ENCODE assay signal across 8 cellular contexts in genomic region chr5:72138943-72139467, GRCh38. TPM values are rescaled to one million over a fixed set of nuclear protein-coding genes. Genes with fewer than 3 reads are reported as not detected.
A peak's percentile ranks its signal among the peaks of the same experiment; 100 is the strongest.
DNase-seq lines count a peak whose midpoint lies in the region; ATAC-seq and TF ChIP-seq lines count a peak whose summit lies in the region.

No MANE protein-coding gene starts in this region.

- no peaks in the 10 kb centered on the region for H3K4me1 Mint-ChIP-seq in CD14-positive monocyte

- no peaks in the 10 kb centered on the region for H3K9me3 Mint-ChIP-seq in CD14-positive monocyte

- no peak for DNase-seq in Right ventricle myocardium inferior (ENCODE audit: missing footprints)
- DNase-seq in cardiac septum (ENCODE audit: low spot score) = no peak
- DNase-seq in foreskin melanocyte = peak; percentile 85
- DNase-seq in aorta = no peak
- DNase-seq in CD14-positive monocyte (ENCODE audit: low spot score) = no peak
- DNase-seq in right lobe of liver = no peak
- DNase-seq in mucosa of gallbladder (ENCODE audit: low spot score) = no peak

- peaks cover 15 to 37% (median 25%) of the 10 kb centered on the region in 3 donors for H3K27me3 Mint-ChIP-seq in CD14-positive monocyte (ENCODE audit: low read depth in 3 of 3)

- TF ChIP-seq CTCF in CD14-positive monocyte (IDR thresholded peaks at IDR 0.05) (no peak), right lobe of liver (IDR thresholded peaks at IDR 0.05) (no peak)

- no peak for TF ChIP-seq POLR2A in right lobe of liver (IDR thresholded peaks at IDR 0.05)

- H3K27me3 ChIP-seq in aorta (ENCODE audit: control insufficient read depth in 1 of 2, insufficient read depth in 2 of 2, low read length in 1 of 2) (no peaks in the 10 kb centered on the region), right lobe of liver (no peaks in the 10 kb centered on the region)

- H3K9me3 ChIP-seq in aorta (ENCODE audit: control insufficient read depth, low read length) (no peaks in the 10 kb centered on the region), right lobe of liver (no peaks in the 10 kb centered on the region)

- H3K4me1 ChIP-seq in aorta (ENCODE audit: control insufficient read depth in 1 of 2, insufficient read depth in 2 of 2, low read length in 2 of 2) = peaks cover 7 to 28% of the 10 kb centered on the region in 2 donors
- no peaks in the 10 kb centered on the region for H3K4me1 ChIP-seq in right lobe of liver

- no peak overlapping the region for H3K4me3 ChIP-seq in aorta (ENCODE audit: low read length in 2 of 2)
- no peak overlapping the region for H3K4me3 ChIP-seq in right lobe of liver

- H3K27ac Mint-ChIP-seq in CD14-positive monocyte = no peak overlapping the region

- WGBS in aorta, 2 donors = 2% methylated on average over 7 of the region's 7 CpGs
- 42% methylated on average over 6 of the region's 7 CpGs for WGBS in right lobe of liver (ENCODE audit: insufficient coverage, low coverage, low lambda C conversion rate, missing lambda C conversion rate)

- H3K4me3 Mint-ChIP-seq in CD14-positive monocyte = no peak overlapping the region

- peak; percentile 34 for ATAC-seq in Right ventricle myocardium inferior
- ATAC-seq in SK-N-SH treated with all-trans-retinoic acid at 6 μM for 48 hours = peak; percentile 58
- peak; percentile 14 for ATAC-seq in aorta (ENCODE audit: low FRiP score)
- no peak for ATAC-seq in right lobe of liver

- H3K27ac ChIP-seq in aorta (ENCODE audit: low read depth in 1 of 2, low read length in 2 of 2) (peak overlapping the region; percentile 99 to 100), right lobe of liver (no peak overlapping the region)

- H3K36me3 ChIP-seq in aorta (ENCODE audit: control insufficient read depth in 1 of 2, insufficient read depth in 2 of 2, low read length in 1 of 2) (no peaks in the 10 kb centered on the region), right lobe of liver (no peaks in the 10 kb centered on the region)

- intact Hi-C loops in Right ventricle myocardium inferior (cut with DNase I) = loop anchor here (1.0 to 5.0 kb wide), 2 partner anchors 128 to 168 kb away; no protein-coding TSS in a partner anchor
- intact Hi-C loops in cardiac septum (cut with DNase I) = no loop called here
- intact Hi-C loops in aorta (cut with DNase I) = no loop called here
- intact Hi-C loops in CD14-positive monocyte (cut with micrococcal nuclease) = loop anchor here in 1 of 2 donors (5.0 kb wide), 1 partner anchor 168 kb away; no protein-coding TSS in a partner anchor
- intact Hi-C loops in right lobe of liver (cut with DNase I) = no loop called here

- H3K36me3 Mint-ChIP-seq in CD14-positive monocyte = no peaks in the 10 kb centered on the region

TF ChIP-seq in SK-N-SH treated with all-trans-retinoic acid at 6 μM for 48 hours, 23 proteins besides CTCF, POLR2A, EP300 and RAD21:
- TF ChIP-seq ZFP3 (CRISPR knock-in tag; IDR thresholded peaks at IDR 0.05) (peak; percentile 67; the same call in 1 of the 2 replicates), ISL1 (CRISPR knock-in tag; IDR thresholded peaks at IDR 0.05) (peak; percentile 87), ZC3H10 (CRISPR knock-in tag; IDR thresholded peaks at IDR 0.05) (peak; percentile 81; the same call in 1 of the 2 replicates), CSRNP3 (CRISPR knock-in tag; IDR thresholded peaks at IDR 0.05) (no peak), PATZ1 (CRISPR knock-in tag; IDR thresholded peaks at IDR 0.05; ENCODE audit: borderline replicate concordance) (no peak), OSR1 (CRISPR knock-in tag; IDR thresholded peaks at IDR 0.05) (no peak), GLIS3 (CRISPR knock-in tag; IDR thresholded peaks at IDR 0.05) (0 out of 2 replicates have a peak, but pooled peaks have one; percentile 37), ARNTL (CRISPR knock-in tag; IDR thresholded peaks at IDR 0.05; ENCODE audit: borderline replicate concordance, low read depth) (no peak), RARB (CRISPR knock-in tag; IDR thresholded peaks at IDR 0.05) (0 out of 2 replicates have a peak, but pooled peaks have one; percentile 57), TOX (CRISPR knock-in tag; IDR thresholded peaks at IDR 0.05; ENCODE audit: borderline replicate concordance) (peak; percentile 81; the same call in 1 of the 2 replicates), ZNF565 (CRISPR knock-in tag; conservative IDR thresholded peaks at IDR 0.05; ENCODE audit: low read depth) (no peak), ESRRG (CRISPR knock-in tag; IDR thresholded peaks at IDR 0.05) (no peak)

RNA-seq across cellular contexts. Expression of gene MAP1B, which starts 31.7 kb away (rescaled TPM):
- total RNA-seq in Right ventricle myocardium inferior (59.9 TPM), cardiac septum (217 TPM), aorta (100 to 1,000 TPM; 382 to 754 TPM), right lobe of liver (10 to 100 TPM in 2 of 6 experiments, 1 to 10 TPM in 4; 2.4 to 14.0 (median 5.3) TPM), mucosa of gallbladder (81.3 TPM)
- polyA plus RNA-seq in aorta (10 to 100 TPM; 27.2 to 66.5 TPM), CD14-positive monocyte (under 1 TPM in 1 of 2 donors, not detected in 1; 0.02 TPM)

Comparison
In these comparisons a context has a peak if more than half of its experiments do, and no peak if none do; other contexts are left out.
1. ATAC-seq: peak in Right ventricle myocardium inferior (single experiment), SK-N-SH treated with all-trans-retinoic acid at 6 μM for 48 hours (single experiment) and aorta (single experiment); none in right lobe of liver (0 of 4).
2. H3K27ac ChIP-seq: peak in aorta (2 of 2); none in right lobe of liver (0 of 3).